ENCODE assay signal across 17 cellular contexts in the genomic region with DNA sequence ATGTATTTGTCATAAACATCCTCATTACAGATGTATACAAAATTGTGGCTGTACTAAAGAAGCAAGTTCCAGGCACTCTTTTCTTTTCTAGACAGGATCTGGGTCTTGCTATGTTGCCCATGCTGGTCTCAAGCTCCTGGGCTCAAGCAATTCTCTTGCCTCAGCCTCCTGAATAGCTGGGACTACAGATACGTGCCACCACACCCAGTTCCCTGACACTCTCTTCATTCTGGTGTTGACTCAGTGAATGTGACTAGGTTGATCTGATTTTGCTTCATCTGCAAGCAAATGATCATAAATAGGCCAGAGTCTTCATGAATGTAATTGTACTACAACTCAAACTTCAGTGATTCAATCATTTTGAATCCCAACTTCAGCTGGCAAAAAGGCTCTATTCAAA.
DNase-seq lines count a peak whose midpoint lies in the region; ATAC-seq and TF ChIP-seq lines count a peak whose summit lies in the region.
"Had no signal": no experiment of that assay in that cellular context is flagged by ENCODE, and none has a peak within 500 bp of the region (broad histone marks: within the 10 kb centered on the region; RNA-seq: fewer than 3 reads in every experiment).

No MANE protein-coding gene starts in this region.

- DNase-seq in HFFc6 = no peak
- DNase-seq in mammary epithelial cell = peak; percentile 56
- no peak for DNase-seq in hepatocyte (ENCODE audit: low spot score)
- no peak for DNase-seq in thoracic aorta (ENCODE audit: low spot score)
- DNase-seq in NOMO-1 treated with dmso at 0.1 percent for 144 hours (lab: John Stamatoyannopoulos, UW; ENCODE audit: unreplicated experiment) = no peak
- DNase-seq in effector memory CD4-positive, alpha-beta T cell = no peak
- DNase-seq in CD8-positive, alpha-beta T cell = no peak
- DNase-seq: activated CD8-positive, alpha-beta T cell treated with anti-CD3 and anti-CD28 coated beads for 36 hours; activated naive CD4-positive, alpha-beta T cell treated with anti-CD3 and anti-CD28 coated beads, Interleukin-2, amount 10 ng/mL, durations not matched to agents 7 days and 5 days; activated T-cell treated with anti-CD3 and anti-CD28 coated beads, Interleukin-2, amount 50 U/mL, for 24 hours; DND-41; NCI-H1417 treated with DMSO at 0.1 percent for 48 hours; NCI-H2171 treated with DMSO at 0.1 percent for 48 hours; PC-9; T-helper 2 cell had no signal

- no peak overlapping the region for H2AFZ ChIP-seq in mammary epithelial cell (ENCODE audit: low read depth, low read length)
- H2AFZ ChIP-seq in hepatocyte = no peak overlapping the region
- H2AFZ ChIP-seq: PC-9 had no signal

- H3K36me3 ChIP-seq in mammary epithelial cell (ENCODE audit: insufficient read depth, low read length) (peaks cover 9% of the 10 kb centered on the region), hepatocyte (replicated peaks; ENCODE audit: insufficient read depth, low read depth) (no peaks in the 10 kb centered on the region), thoracic aorta (no peaks in the 10 kb centered on the region)
- H3K36me3 ChIP-seq in effector memory CD4-positive, alpha-beta T cell (ENCODE audit: control insufficient read depth, insufficient read depth, low read length) = no peaks in the 10 kb centered on the region
- H3K36me3 ChIP-seq in CD8-positive, alpha-beta T cell (ENCODE audit: insufficient read depth, low read length) = no peaks in the 10 kb centered on the region
- H3K36me3 ChIP-seq: neutrophil, SJSA1 had no signal

- no peak for ATAC-seq in thoracic aorta (ENCODE audit: insufficient number of reproducible peaks, low FRiP score, low read depth)
- ATAC-seq in CD8-positive, alpha-beta T cell = no peak
- ATAC-seq: activated CD8-positive, alpha-beta T cell treated with anti-CD3 and anti-CD28 coated beads for 36 hours had no signal

- H3K27me3 Mint-ChIP-seq in HFFc6 (ENCODE audit: insufficient read depth) = peaks cover under 1% of the 10 kb centered on the region; the same call in 1 of the 2 replicates
- peaks cover 3% of the 10 kb centered on the region for H3K27me3 Mint-ChIP-seq in CD8-positive, alpha-beta T cell (ENCODE audit: low read depth)

- H3K9me3 ChIP-seq in mammary epithelial cell (replicated peaks; ENCODE audit: insufficient read depth, low read length) (no peaks in the 10 kb centered on the region), hepatocyte (ENCODE audit: low read depth) (no peaks in the 10 kb centered on the region), thoracic aorta (no peaks in the 10 kb centered on the region)
- H3K9me3 ChIP-seq in effector memory CD4-positive, alpha-beta T cell (ENCODE audit: control insufficient read depth, low read length) = no peaks in the 10 kb centered on the region
- H3K9me3 ChIP-seq in CD8-positive, alpha-beta T cell (ENCODE audit: low read length) = no peaks in the 10 kb centered on the region
- H3K9me3 ChIP-seq: neutrophil, SJSA1 had no signal

- H3K4me3 Mint-ChIP-seq in HFFc6 = no peak overlapping the region
- no peak overlapping the region for H3K4me3 Mint-ChIP-seq in CD8-positive, alpha-beta T cell
- H3K4me3 Mint-ChIP-seq: activated CD8-positive, alpha-beta T cell treated with anti-CD3 and anti-CD28 coated beads for 36 hours; activated naive CD4-positive, alpha-beta T cell treated with anti-CD3 and anti-CD28 coated beads, Interleukin-2, amount 10 ng/mL, durations not matched to agents 7 days and 5 days; activated T-cell treated with anti-CD3 and anti-CD28 coated beads, Interleukin-2, amount 50 U/mL, for 24 hours had no signal

- H3K4me2 ChIP-seq in mammary epithelial cell (ENCODE audit: insufficient read depth, low read depth, low read length) (no peak overlapping the region), hepatocyte (no peak overlapping the region)
- H3K4me2 ChIP-seq: PC-9 had no signal

- H3K4me1 Mint-ChIP-seq in HFFc6 (ENCODE audit: low read depth) = peaks cover 50% of the 10 kb centered on the region
- no peaks in the 10 kb centered on the region for H3K4me1 Mint-ChIP-seq in CD8-positive, alpha-beta T cell (ENCODE audit: low read depth)
- H3K4me1 Mint-ChIP-seq: activated naive CD4-positive, alpha-beta T cell treated with anti-CD3 and anti-CD28 coated beads, Interleukin-2, amount 10 ng/mL, durations not matched to agents 7 days and 5 days had no signal

- no peaks in the 10 kb centered on the region for H3K9me2 ChIP-seq in hepatocyte (replicated peaks; ENCODE audit: insufficient read depth)

- H3K9ac ChIP-seq in mammary epithelial cell (ENCODE audit: insufficient read depth, low read length) = no peak overlapping the region

- intact Hi-C loops in mammary epithelial cell (cut with micrococcal nuclease) = no loop called here
- intact Hi-C loops in CD8-positive, alpha-beta T cell (cut with DNase I, micrococcal nuclease) = no loop called here

- dilution Hi-C loops in mammary epithelial cell (cut with HindIII; ENCODE audit: low sequenced_read_pairs) = no loop called here

- 64% methylated on average over 1 of the region's 1 CpG for WGBS in mammary epithelial cell (ENCODE audit: low coverage, missing lambda C conversion rate)
- WGBS in hepatocyte (ENCODE audit: low lambda C conversion rate, missing lambda C conversion rate) = 71% methylated on average over 1 of the region's 1 CpG

- H3K36me3 Mint-ChIP-seq in HFFc6 (ENCODE audit: low read depth) = peaks cover 20% of the 10 kb centered on the region
- H3K36me3 Mint-ChIP-seq in CD8-positive, alpha-beta T cell = no peaks in the 10 kb centered on the region
- H3K36me3 Mint-ChIP-seq: activated naive CD4-positive, alpha-beta T cell treated with anti-CD3 and anti-CD28 coated beads, Interleukin-2, amount 10 ng/mL, durations not matched to agents 7 days and 5 days had no signal

- POLR2A ChIA-PET in CD8-positive, alpha-beta T cell (lab: Charles Lee) = no interaction called here

- CTCF ChIA-PET in mammary epithelial cell (lab: Charles Lee; ENCODE audit: low non-redundant PET) = no interaction called here
- CTCF ChIA-PET in CD8-positive, alpha-beta T cell (lab: Charles Lee) = no interaction called here

- H3K79me2 ChIP-seq in mammary epithelial cell (ENCODE audit: insufficient read depth, low read length) (peaks cover 86% of the 10 kb centered on the region), hepatocyte (peaks cover 59% of the 10 kb centered on the region)

- H3K4me1 ChIP-seq in mammary epithelial cell (ENCODE audit: insufficient read depth, low read length) (peaks cover 31% of the 10 kb centered on the region), hepatocyte (ENCODE audit: insufficient read depth) (peaks cover 54% of the 10 kb centered on the region), thoracic aorta (ENCODE audit: control insufficient read depth in 1 of 2, low read depth in 2 of 2) (peaks cover 35 to 64% of the 10 kb centered on the region in 2 donors)
- H3K4me1 ChIP-seq in effector memory CD4-positive, alpha-beta T cell (ENCODE audit: control insufficient read depth, insufficient read depth, low read length, poor library complexity, severe bottlenecking) = no peaks in the 10 kb centered on the region
- no peaks in the 10 kb centered on the region for H3K4me1 ChIP-seq in CD8-positive, alpha-beta T cell (ENCODE audit: insufficient read depth, low read length)
- H3K4me1 ChIP-seq: SJSA1 had no signal

- H3K27ac Mint-ChIP-seq in HFFc6 = peak overlapping the region; percentile 30
- no peak overlapping the region for H3K27ac Mint-ChIP-seq in CD8-positive, alpha-beta T cell
- H3K27ac Mint-ChIP-seq: activated CD8-positive, alpha-beta T cell treated with anti-CD3 and anti-CD28 coated beads for 36 hours; activated naive CD4-positive, alpha-beta T cell treated with anti-CD3 and anti-CD28 coated beads, Interleukin-2, amount 10 ng/mL, durations not matched to agents 7 days and 5 days; activated T-cell treated with anti-CD3 and anti-CD28 coated beads, Interleukin-2, amount 50 U/mL, for 24 hours had no signal

- no peaks in the 10 kb centered on the region for H3K9me3 Mint-ChIP-seq in HFFc6
- no peaks in the 10 kb centered on the region for H3K9me3 Mint-ChIP-seq in CD8-positive, alpha-beta T cell
- H3K9me3 Mint-ChIP-seq: activated CD8-positive, alpha-beta T cell treated with anti-CD3 and anti-CD28 coated beads for 36 hours; activated naive CD4-positive, alpha-beta T cell treated with anti-CD3 and anti-CD28 coated beads, Interleukin-2, amount 10 ng/mL, durations not matched to agents 7 days and 5 days; activated T-cell treated with anti-CD3 and anti-CD28 coated beads, Interleukin-2, amount 50 U/mL, for 24 hours had no signal

- no peak for TF ChIP-seq CTCF in HFFc6 (IDR thresholded peaks at IDR 0.05)
- TF ChIP-seq CTCF in mammary epithelial cell (conservative IDR thresholded peaks at IDR 0.05 in 1 of 2, IDR thresholded peaks at IDR 0.05 in 1 of 2; ENCODE audit: extremely low read depth in 1 of 2, insufficient read depth in 1 of 2, low read depth in 1 of 2, low read length in 2 of 2) = no peak
- TF ChIP-seq CTCF in hepatocyte (IDR thresholded peaks at IDR 0.05; ENCODE audit: poor library complexity) = no peak
- no peak for TF ChIP-seq CTCF in thoracic aorta (IDR thresholded peaks at IDR 0.05)
- no peak for TF ChIP-seq CTCF in CD8-positive, alpha-beta T cell (IDR thresholded peaks at IDR 0.05)

- H3K27ac ChIP-seq in mammary epithelial cell (ENCODE audit: insufficient read depth, low read depth, low read length) (peak overlapping the region; percentile 6), hepatocyte (peak overlapping the region; percentile 52), thoracic aorta (peak overlapping the region; percentile 32 to 33)
- H3K27ac ChIP-seq in effector memory CD4-positive, alpha-beta T cell (ENCODE audit: insufficient read depth, low read length, poor library complexity, severe bottlenecking) = no peak overlapping the region
- H3K27ac ChIP-seq in CD8-positive, alpha-beta T cell (ENCODE audit: low read depth, low read length) = no peak overlapping the region
- H3K27ac ChIP-seq: neutrophil, PC-9, SJSA1 had no signal

- no TSS peak for BruUV-seq in mammary epithelial cell (replicated peaks; lab: Mats Ljungman, UMichigan)

- in situ Hi-C loops in mammary epithelial cell (cut with MboI; ENCODE audit: low sequenced_read_pairs in 2 of 2) = no loop called here

- H4K20me1 ChIP-seq in mammary epithelial cell (ENCODE audit: insufficient read depth, low read length) (no peaks in the 10 kb centered on the region), hepatocyte (ENCODE audit: insufficient read depth, poor library complexity, severe bottlenecking) (no peaks in the 10 kb centered on the region)

- H3K27me3 ChIP-seq in mammary epithelial cell (ENCODE audit: insufficient read depth, low read length) = no peaks in the 10 kb centered on the region
- H3K27me3 ChIP-seq in hepatocyte = no peaks in the 10 kb centered on the region
- H3K27me3 ChIP-seq in thoracic aorta (replicated peaks; ENCODE audit: insufficient read depth) = no peaks in the 10 kb centered on the region
- no peaks in the 10 kb centered on the region for H3K27me3 ChIP-seq in effector memory CD4-positive, alpha-beta T cell (replicated peaks; ENCODE audit: control insufficient read depth, insufficient read depth, low read length, poor library complexity, severe bottlenecking)
- no peaks in the 10 kb centered on the region for H3K27me3 ChIP-seq in CD8-positive, alpha-beta T cell (ENCODE audit: insufficient read depth, low read length)
- H3K27me3 ChIP-seq: neutrophil, SJSA1 had no signal

- H3K4me3 ChIP-seq in mammary epithelial cell (replicated peaks in 1 of 3; ENCODE audit: insufficient read depth in 1 of 3, low read depth in 2 of 3, low read length in 3 of 3) (no peak overlapping the region), hepatocyte (no peak overlapping the region), thoracic aorta (no peak overlapping the region)
- no peak overlapping the region for H3K4me3 ChIP-seq in effector memory CD4-positive, alpha-beta T cell (ENCODE audit: insufficient read depth, low read depth, low read length, poor library complexity, severe bottlenecking)
- no peak overlapping the region for H3K4me3 ChIP-seq in CD8-positive, alpha-beta T cell (ENCODE audit: low read depth, low read length)
- H3K4me3 ChIP-seq: PC-9, SJSA1 had no signal

Comparison
In these comparisons a context has a peak if more than half of its experiments do, and no peak if none do; other contexts are left out.
1. H3K27ac ChIP-seq: peak in mammary epithelial cell (single experiment), hepatocyte (single experiment) and thoracic aorta (2 of 2); none in effector memory CD4-positive, alpha-beta T cell (single experiment) and CD8-positive, alpha-beta T cell (single experiment).